8 cellular contexts compared by ENCODE assay signal in genomic region chr15:70763120-70763949, GRCh38. TPM values are rescaled to one million over a fixed set of nuclear protein-coding genes. Genes with fewer than 3 reads are reported as not detected.
DNase-seq lines count a peak whose midpoint lies in the region; ATAC-seq and TF ChIP-seq lines count a peak whose summit lies in the region.

TSS of gene UACA (minus strand) at chr15:70763558. CDS start at chr15:70763407, 151 bp downstream.

- 0% methylated on average over 74 to 79 of the region's 79 CpGs for WGBS in heart right ventricle, 2 donors
- 0% methylated on average over 18 to 38 of the region's 79 CpGs for WGBS in thyroid gland, 2 donors

- H3K27ac Mint-ChIP-seq in HFFc6: peak within 1 kb of the TSS; percentile 84
- peak within 1 kb of the TSS; percentile 65 for H3K27ac Mint-ChIP-seq in T-helper 17 cell

- peaks cover 0 to 8% (median 0%) of the 10 kb centered on the region in 9 donors for H3K36me3 ChIP-seq in heart right ventricle
- no peaks in the 10 kb centered on the region for H3K36me3 ChIP-seq in parathyroid adenoma (ENCODE audit: control insufficient read depth, insufficient read depth, low read length)
- no peaks in the 10 kb centered on the region for H3K36me3 ChIP-seq in thyroid gland

- H3K4me3 Mint-ChIP-seq in HFFc6: peak within 1 kb of the TSS; percentile 99
- H3K4me3 Mint-ChIP-seq in T-helper 17 cell: peak within 1 kb of the TSS; percentile 91

- H3K4me3 ChIP-seq in heart right ventricle (peak within 1 kb of the TSS; percentile 45 to 99 (median 86)), parathyroid adenoma (ENCODE audit: low read depth, low read length) (peak within 1 kb of the TSS; percentile 60), thyroid gland (replicated peaks in 1 of 3) (peak within 1 kb of the TSS; percentile 76 to 91 (median 78))

- peak within 1 kb of the TSS; percentile 84 for H2AFZ ChIP-seq in parathyroid adenoma

- H3K27ac ChIP-seq in heart right ventricle (peak within 1 kb of the TSS; percentile 91 to 100 (median 94)), parathyroid adenoma (peak within 1 kb of the TSS; percentile 77), thyroid gland (peak within 1 kb of the TSS; percentile 91 to 97 (median 95))

- ATAC-seq in T-helper 17 cell (peak; percentile 99), heart right ventricle (peak; percentile 97 to 98 (median 98))

- peak within 1 kb of the TSS; percentile 53 for H3K9ac ChIP-seq in parathyroid adenoma

- H3K27me3 Mint-ChIP-seq in HFFc6 (ENCODE audit: insufficient read depth) (no peaks in the 10 kb centered on the region; the same call in 1 of the 2 replicates), T-helper 17 cell (peaks cover 42% of the 10 kb centered on the region)

- no peaks in the 10 kb centered on the region for H3K9me3 ChIP-seq in T-helper 17 cell (ENCODE audit: control insufficient read depth, low read length, poor library complexity, severe bottlenecking)
- H3K9me3 ChIP-seq in heart right ventricle: no peaks in the 10 kb centered on the region
- H3K9me3 ChIP-seq in parathyroid adenoma (ENCODE audit: control insufficient read depth, low read length): no peaks in the 10 kb centered on the region
- H3K9me3 ChIP-seq in thyroid gland: no peaks in the 10 kb centered on the region

- intact Hi-C loops in heart right ventricle (cut with DNase I): loop anchor here in 4 of 10 donors (2.0 to 10.0 kb wide), 5 partner anchors 37 to 81 kb away; no protein-coding TSS in a partner anchor
- intact Hi-C loops in thyroid gland (cut with DNase I): no loop called here

- peak; percentile 97 to 99 for TF ChIP-seq POLR2A in thyroid gland (IDR thresholded peaks at IDR 0.05)

- TF ChIP-seq CTCF in HFFc6 (IDR thresholded peaks at IDR 0.05) (peak; percentile 19; the same call in 1 of the 2 replicates), heart right ventricle (IDR thresholded peaks at IDR 0.05) (peak in 5 of 9 donors; percentile 12 to 57 (median 46)), parathyroid adenoma (IDR thresholded peaks at IDR 0.05) (peak; percentile 9), thyroid gland (IDR thresholded peaks at IDR 0.05) (peak in 1 of 6 experiments; percentile 4)

- H3K79me2 ChIP-seq in parathyroid adenoma: no peaks in the 10 kb centered on the region

- H3K4me2 ChIP-seq in parathyroid adenoma (ENCODE audit: low read length): peak within 1 kb of the TSS; percentile 51

- in situ Hi-C loops in G401 (cut with HindIII; ENCODE audit: low sequenced_read_pairs): no loop called here

- H3K4me1 Mint-ChIP-seq in HFFc6 (ENCODE audit: low read depth): peaks cover 72% of the 10 kb centered on the region
- peaks cover 16% of the 10 kb centered on the region for H3K4me1 Mint-ChIP-seq in T-helper 17 cell

- H3K36me3 Mint-ChIP-seq in HFFc6 (ENCODE audit: low read depth) (peaks cover 35% of the 10 kb centered on the region), T-helper 17 cell (ENCODE audit: low read depth) (no peaks in the 10 kb centered on the region)

- H3K9me3 Mint-ChIP-seq in HFFc6: no peaks in the 10 kb centered on the region

- peaks cover 0 to 42% (median 0%) of the 10 kb centered on the region in 7 donors for H3K27me3 ChIP-seq in heart right ventricle
- no peaks in the 10 kb centered on the region for H3K27me3 ChIP-seq in parathyroid adenoma (ENCODE audit: control insufficient read depth, insufficient read depth, low read length)
- H3K27me3 ChIP-seq in thyroid gland: no peaks in the 10 kb centered on the region

- H3K4me1 ChIP-seq in heart right ventricle (peaks cover under 1 to 75% (median 67%) of the 10 kb centered on the region in 9 donors), parathyroid adenoma (no peaks in the 10 kb centered on the region), thyroid gland (peaks cover 27 to 45% of the 10 kb centered on the region in 2 donors)

- DNase-seq in G401 (ENCODE audit: low spot score) (peak; percentile 84), HFFc6 (peak; percentile 95), NCI-H1105 treated with DMSO at 0.1 percent for 48 hours (lab: John Stamatoyannopoulos, UW) (peak; percentile 98), T-helper 17 cell (peak; percentile 29 to 60 (median 36)), amygdala (lab: John Stamatoyannopoulos, UW) (peak; percentile 51 to 96 (median 87)), heart right ventricle (peak; percentile 96 to 98), thyroid gland (peak; percentile 98)

RNA-seq across cellular contexts. Expression of gene UACA, which starts in this region (rescaled TPM):
- total RNA-seq in G401 (2014; rRNA removed; shearing (Covaris generic)): 32.3 and 82.5 TPM in 2 replicates
- total RNA-seq in HFFc6 (2021; fragmentation: NEBNext Ultra II Directional; extraction: Animal tissue kit (Norgen Biotek cat#: 25700)): 100 to 1,000 TPM; 119 to 309 (median 142) TPM
- total RNA-seq in T-helper 17 cell (1 to 10 TPM; 1.3 to 1.7 TPM), heart right ventricle (10 to 100 TPM; 38.4 to 60.3 (median 47.1) TPM), thyroid gland (100 to 1,000 TPM in 1 of 4 donors, 10 to 100 TPM in 3; 63.9 to 119 (median 92.4) TPM)
- 10 to 100 TPM; 14.2 to 75.4 TPM for polyA plus RNA-seq in heart right ventricle

Comparison
In these comparisons a context has a peak if more than half of its experiments do, and no peak if none do; other contexts are left out.
1. Peak in every context shown above with its lines: DNase-seq, ATAC-seq, H3K4me3 ChIP-seq and H3K27ac ChIP-seq.
2. RNA of gene UACA (total RNA-seq): 119 to 309 TPM in HFFc6, 63.9 to 119 TPM in thyroid gland, 32.3 to 82.5 TPM in G401 and 38.4 to 60.3 TPM in heart right ventricle; 1.3 to 1.7 TPM in T-helper 17 cell; every median in the first group is over 10 times any median in the second.
3. DNase-seq: peak in every context shown above with its lines; median percentile 98 in NCI-H1105 treated with DMSO at 0.1 percent for 48 hours; 98 in thyroid gland; 97 in heart right ventricle; 95 in HFFc6; 87 in amygdala; 84 in G401; 36 in T-helper 17 cell.